Comparison of ENCODE assay signal across 25 cellular contexts in the genomic region with DNA sequence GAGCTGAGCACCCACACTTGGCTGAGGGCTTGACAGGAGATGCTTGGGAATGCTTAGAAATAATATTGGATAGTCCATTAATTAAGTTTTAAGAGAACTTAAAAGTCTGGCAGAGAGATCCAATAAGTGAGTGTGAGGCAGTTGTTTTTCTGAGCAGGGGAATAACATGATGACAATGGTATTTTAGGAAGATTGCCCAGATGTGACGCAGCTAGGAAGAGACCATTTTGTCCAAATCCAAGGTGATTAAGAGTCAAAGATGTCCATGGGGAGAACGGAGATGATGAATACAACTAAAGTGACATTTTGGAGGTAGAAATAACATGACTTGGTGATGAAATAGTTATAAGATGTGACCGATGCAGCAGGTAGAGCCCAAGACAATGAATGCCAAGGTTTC.
DNase-seq lines count a peak whose midpoint lies in the region; FAIRE-seq and TF ChIP-seq lines count a peak whose summit lies in the region.
"Had no signal": no experiment of that assay in that cellular context is flagged by ENCODE, and none has a peak within 500 bp of the region (broad histone marks: within the 10 kb centered on the region; RNA-seq: fewer than 3 reads in every experiment).

No MANE protein-coding gene starts in this region.

- DNase-seq in astrocyte (ENCODE audit: low read depth) (peak; percentile 45), esophagus muscularis mucosa (ENCODE audit: extremely low spot score) (no peak), iris pigment epithelial cell (ENCODE audit: low read depth) (peak; percentile 50), activated T-cell treated with anti-CD3 and anti-CD28 coated beads for 4 hours (no peak), AG08395 (ENCODE audit: low spot score) (no peak), GF-D8 (lab: John Stamatoyannopoulos, UW) (no peak), cerebellar cortex (ENCODE audit: low spot score) (no peak)
- DNase-seq: activated CD4-positive, alpha-beta T cell treated with anti-CD3 and anti-CD28 coated beads, Interleukin-2, amount 50 U/mL, for 48 hours; activated CD4-positive, CD25-positive, alpha-beta regulatory T cell treated with anti-CD3 and anti-CD28 coated beads, Interleukin-2, amount 50 U/mL, for 72 hours; activated naive CD4-positive, alpha-beta T cell treated with anti-CD3 and anti-CD28 coated beads, Interleukin-2, amount 50 U/mL, for 16 hours; amniotic stem cell; DMS79 treated with DMSO at 0.1 percent for 48 hours; erythroblast; glutamatergic neuron; NCI-H1092; NCI-H1694; stimulated activated CD4-positive, alpha-beta T cell treated with anti-CD3 and anti-CD28 coated beads, Interleukin-2, amount 100 ng/mL, for 48 hours; stomach; T-helper 17 cell; thyroid gland had no signal

- H2AFZ ChIP-seq in astrocyte (ENCODE audit: low read depth, low read length), result no peak overlapping the region
- H2AFZ ChIP-seq: neural progenitor cell had no signal

- no peak for TF ChIP-seq EP300 in esophagus muscularis mucosa (IDR thresholded peaks at IDR 0.05)

- 72% methylated on average over 3 of the region's 3 CpGs for WGBS in esophagus muscularis mucosa

- H4K20me1 ChIP-seq in astrocyte (ENCODE audit: insufficient read depth, low read length), result no peaks in the 10 kb centered on the region

- H3K4me2 ChIP-seq in astrocyte (ENCODE audit: low read length), result no peak overlapping the region
- H3K4me2 ChIP-seq: neural progenitor cell had no signal

- peaks cover 2% of the 10 kb centered on the region for H3K36me3 Mint-ChIP-seq in astrocyte (ENCODE audit: low read depth, unreplicated experiment)
- H3K36me3 Mint-ChIP-seq: CD14-positive monocyte had no signal

- H3K27me3 Mint-ChIP-seq in astrocyte (ENCODE audit: low read depth, unreplicated experiment), result no peaks in the 10 kb centered on the region

- H3K27me3 ChIP-seq in astrocyte (ENCODE audit: insufficient read depth, low read length) (no peaks in the 10 kb centered on the region), esophagus muscularis mucosa (no peaks in the 10 kb centered on the region)
- H3K27me3 ChIP-seq: cardiac muscle cell, neural progenitor cell, stomach, thyroid gland had no signal

- peaks cover 11% of the 10 kb centered on the region for H3K4me1 Mint-ChIP-seq in astrocyte (ENCODE audit: low read depth, unreplicated experiment)
- H3K4me1 Mint-ChIP-seq: CD14-positive monocyte had no signal

- intact Hi-C loops in esophagus muscularis mucosa (cut with DNase I), result no loop called here

- H3K79me2 ChIP-seq in astrocyte (ENCODE audit: insufficient read depth, low read length), result no peaks in the 10 kb centered on the region

- H3K36me3 ChIP-seq in astrocyte (ENCODE audit: insufficient read depth, low read length) (no peaks in the 10 kb centered on the region), esophagus muscularis mucosa (no peaks in the 10 kb centered on the region)
- H3K36me3 ChIP-seq: cardiac muscle cell, neural progenitor cell, stomach, thyroid gland had no signal

- TF ChIP-seq CTCF in astrocyte (IDR thresholded peaks at IDR 0.05; ENCODE audit: insufficient read depth, low read depth, low read length), result no peak
- no peak for TF ChIP-seq CTCF in esophagus muscularis mucosa (IDR thresholded peaks at IDR 0.05)

- H3K27ac ChIP-seq in astrocyte (ENCODE audit: low read depth, low read length) (no peak overlapping the region), esophagus muscularis mucosa (replicated peaks in 1 of 4) (peak overlapping the region; percentile 58 to 75 (median 66))
- H3K27ac ChIP-seq: cardiac muscle cell, coronary artery, neural progenitor cell, stomach, thyroid gland had no signal

- H3K9ac ChIP-seq in astrocyte (ENCODE audit: low read length), result no peak overlapping the region
- H3K9ac ChIP-seq: neural progenitor cell had no signal

- no peak for TF ChIP-seq POLR2A in esophagus muscularis mucosa (IDR thresholded peaks at IDR 0.05; ENCODE audit: low read depth)

- no peak for FAIRE-seq in astrocyte (lab: Jason Lieb, UNC)

- H3K27ac Mint-ChIP-seq in astrocyte (ENCODE audit: unreplicated experiment), result no peak overlapping the region
- H3K27ac Mint-ChIP-seq: activated T-helper 1 cell treated with anti-CD3 and anti-CD28 coated beads, Interleukin-12 subunit alpha, Interleukin-12 subunit beta, Interleukin-2, Interleukin-4 antibody, amounts not matched to agents 30 ng/mL and 10 ng/mL and 1 ng/mL, durations not matched to agents 14 hours and 24 hours and 36 hours; neural progenitor cell; T-helper 17 cell had no signal

- H3K9me3 Mint-ChIP-seq in astrocyte (ENCODE audit: unreplicated experiment), result peaks cover 4% of the 10 kb centered on the region
- H3K9me3 Mint-ChIP-seq: activated T-helper 1 cell treated with anti-CD3 and anti-CD28 coated beads, Interleukin-12 subunit alpha, Interleukin-12 subunit beta, Interleukin-2, Interleukin-4 antibody, amounts not matched to agents 30 ng/mL and 10 ng/mL and 1 ng/mL, durations not matched to agents 14 hours and 24 hours and 36 hours; neural progenitor cell had no signal

- H3K4me3 Mint-ChIP-seq in astrocyte (ENCODE audit: unreplicated experiment), result no peak overlapping the region
- H3K4me3 Mint-ChIP-seq: activated T-helper 1 cell treated with anti-CD3 and anti-CD28 coated beads, Interleukin-12 subunit alpha, Interleukin-12 subunit beta, Interleukin-2, Interleukin-4 antibody, amounts not matched to agents 30 ng/mL and 10 ng/mL and 1 ng/mL, durations not matched to agents 14 hours and 24 hours and 36 hours; CD14-positive monocyte; neural progenitor cell; T-helper 17 cell had no signal

- H3K4me1 ChIP-seq in astrocyte (ENCODE audit: insufficient read depth, low read length) (no peaks in the 10 kb centered on the region), esophagus muscularis mucosa (peaks cover 0 to 21% (median 17%) of the 10 kb centered on the region in 4 donors)
- H3K4me1 ChIP-seq: stomach, thyroid gland had no signal

- H3K9me3 ChIP-seq in astrocyte (ENCODE audit: insufficient read depth, low read depth, low read length) (no peaks in the 10 kb centered on the region), esophagus muscularis mucosa (no peaks in the 10 kb centered on the region)
- H3K9me3 ChIP-seq: stomach, thyroid gland had no signal

- no peak overlapping the region for H3K4me3 ChIP-seq in astrocyte (ENCODE audit: insufficient read depth, low read depth, low read length)
- H3K4me3 ChIP-seq in esophagus muscularis mucosa, result no peak overlapping the region
- H3K4me3 ChIP-seq: cardiac muscle cell, coronary artery, neural progenitor cell, stomach, thyroid gland had no signal

Comparison
In these comparisons a context has a peak if more than half of its experiments do, and no peak if none do; other contexts are left out.
1. DNase-seq: peak in astrocyte (single experiment) and iris pigment epithelial cell (single experiment); none in esophagus muscularis mucosa (single experiment), activated T-cell treated with anti-CD3 and anti-CD28 coated beads for 4 hours (single experiment), AG08395 (single experiment), GF-D8 (single experiment) and cerebellar cortex (single experiment).